ENCODE assay signal across 24 cellular contexts in the genomic region with DNA sequence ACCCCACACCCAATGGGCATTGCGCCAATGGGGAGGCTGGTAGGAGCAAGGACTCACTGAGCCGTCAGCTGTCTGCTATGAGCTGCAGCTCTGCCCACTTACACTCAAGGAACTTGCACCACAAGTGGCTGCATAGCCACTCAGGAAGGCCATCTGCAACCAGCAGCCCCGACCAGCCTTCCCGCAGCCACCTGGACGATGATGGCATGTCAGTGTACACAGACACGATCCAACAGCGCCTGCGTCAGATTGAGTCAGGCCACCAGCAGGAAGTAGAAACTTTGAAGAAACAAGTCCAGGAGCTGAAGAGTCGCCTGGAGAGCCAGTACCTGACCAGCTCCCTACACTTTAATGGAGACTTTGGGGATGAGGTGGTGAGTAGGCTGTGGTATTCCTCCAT. TPM values are rescaled to one million over a fixed set of nuclear protein-coding genes. Genes with fewer than 3 reads are reported as not detected.
"Had no signal": no experiment of that assay in that cellular context is flagged by ENCODE, and none has a peak within 500 bp of the region (broad histone marks: within the 10 kb centered on the region; RNA-seq: fewer than 3 reads in every experiment).

No MANE protein-coding gene starts in this region.

- ATAC-seq: left colon, left ventricle myocardium superior had no signal

- H3K4me3 Mint-ChIP-seq: nephron had no signal

- H3K27ac Mint-ChIP-seq: nephron had no signal

- H3K4me1 Mint-ChIP-seq: naive B cell, nephron had no signal

- H3K27ac ChIP-seq: neutrophil, right atrium auricular region, suprapubic skin, uterus had no signal

- H3K9me3 Mint-ChIP-seq: naive B cell, nephron had no signal

- DNase-seq: cortex of kidney; dorsolateral prefrontal cortex; effector CD8-positive, alpha-beta T cell; foreskin melanocyte; head of caudate nucleus; hippocampal formation; left colon; left ventricle myocardium superior; mesendoderm; naive B cell; posterior cingulate gyrus; small intestine; stimulated activated CD4-positive, alpha-beta T cell treated with anti-CD3 and anti-CD28 coated beads, Interleukin-12 subunit alpha, Interleukin-12 subunit beta, amount 100 ng/mL, for 4 hours; stimulated activated naive CD4-positive, alpha-beta T cell treated with Interleukin-2 at 50 U/mL for 16 hours; upper lobe of left lung; uterus had no signal

- H3K27me3 Mint-ChIP-seq: naive B cell had no signal

RNA-seq across cellular contexts. Expression of a gene that starts 59.8 kb away (rescaled TPM):
- total RNA-seq: kidney epithelial cell, left colon, left ventricle myocardium superior, lung microvascular endothelial cell, osteocyte, right atrium auricular region, suprapubic skin, thyroid gland, uterus had no signal
